In genomic region chrX:2514131-2514530, GRCh38 we compare ENCODE assay signal across 22 cellular contexts.
"Had no signal": no experiment of that assay in that cellular context is flagged by ENCODE, and none has a peak within 500 bp of the region (broad histone marks: within the 10 kb centered on the region; RNA-seq: fewer than 3 reads in every experiment).

No MANE protein-coding gene starts in this region.

- ATAC-seq: activated CD4-positive, CD25-positive, alpha-beta regulatory T cell treated with anti-CD3 and anti-CD28 coated beads, Interleukin-2, amount 50 U/mL, for 24 hours; right cardiac atrium; stimulated activated naive CD8-positive, alpha-beta T cell treated with anti-CD3 and anti-CD28 coated beads, Interleukin-15, Interleukin-2, amounts not matched to agents 100 U/mL and 50 U/mL, for 24 hours; upper lobe of right lung had no signal

- H3K4me1 ChIP-seq: prostate gland, testis, upper lobe of right lung had no signal

- H3K4me3 Mint-ChIP-seq: central memory CD8-positive, alpha-beta T cell; nephron had no signal

- H3K9me3 Mint-ChIP-seq: central memory CD8-positive, alpha-beta T cell; nephron had no signal

- DNase-seq: activated CD4-positive, alpha-beta T cell treated with anti-CD3 and anti-CD28 coated beads, Interleukin-2, amount 50 U/mL, for 1 hour; activated CD8-positive, alpha-beta memory T cell treated with anti-CD3 and anti-CD28 coated beads for 24 hours; activated naive CD4-positive, alpha-beta T cell treated with Interleukin-2 at 50 U/mL for 16 hours; anterior cingulate cortex; brain microvascular endothelial cell; effector CD8-positive, alpha-beta T cell; foreskin melanocyte; head of caudate nucleus; kidney glomerular epithelial cell; mesendoderm; right cardiac atrium; stimulated activated CD4-positive, alpha-beta T cell treated with anti-CD3 and anti-CD28 coated beads, Interleukin-4, amount 100 ng/mL, for 4 hours; stimulated activated CD8-positive, alpha-beta memory T cell treated with anti-CD3 and anti-CD28 coated beads, Interleukin-4, amount 100 ng/mL, for 48 hours; stimulated activated naive CD8-positive, alpha-beta T cell treated with anti-CD3 and anti-CD28 coated beads, Interleukin-15, Interleukin-2, amounts not matched to agents 100 U/mL and 50 U/mL, for 24 hours; testis; upper lobe of right lung had no signal

- FAIRE-seq: endothelial cell of umbilical vein had no signal

- H3K9me3 ChIP-seq: prostate gland, testis, upper lobe of right lung had no signal

- H3K27ac ChIP-seq: brain microvascular endothelial cell, prostate gland, skin epidermis, testis, upper lobe of right lung had no signal

- H3K36me3 ChIP-seq: brain microvascular endothelial cell, prostate gland, upper lobe of right lung had no signal

- H3K27me3 ChIP-seq: brain microvascular endothelial cell, testis, upper lobe of right lung had no signal

- H3K4me3 ChIP-seq: prostate gland, skin epidermis, testis, upper lobe of right lung had no signal
